In the genomic region with DNA sequence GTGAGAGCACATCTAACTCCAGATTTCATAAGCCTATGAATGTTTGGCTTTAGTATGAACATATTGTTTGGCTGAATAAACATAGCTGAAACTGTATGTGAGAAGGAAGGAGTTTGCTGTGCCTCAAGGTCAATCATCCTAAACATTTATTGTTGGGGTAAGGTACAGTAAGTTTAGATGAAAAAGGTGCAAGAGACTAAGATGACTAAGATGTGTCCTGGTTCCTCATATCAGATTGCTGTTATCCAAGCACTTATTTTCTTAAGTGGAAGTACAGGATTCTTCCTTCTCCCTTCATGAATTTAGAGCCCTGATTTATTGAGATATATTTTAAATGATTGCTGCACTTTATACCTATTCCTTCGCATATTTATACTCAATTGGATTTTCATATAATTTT, we compare ENCODE assay signal across 30 cellular contexts. TPM values are rescaled to one million over a fixed set of nuclear protein-coding genes. Genes with fewer than 3 reads are reported as not detected.
DNase-seq lines count a peak whose midpoint lies in the region; ATAC-seq, FAIRE-seq and TF ChIP-seq lines count a peak whose summit lies in the region.
"Had no signal": no experiment of that assay in that cellular context is flagged by ENCODE, and none has a peak within 500 bp of the region (broad histone marks: within the 10 kb centered on the region; RNA-seq: fewer than 3 reads in every experiment).

No MANE protein-coding gene starts in this region.

- no peak overlapping the region for H3K27ac Mint-ChIP-seq in natural killer cell treated with Interleukin-12 subunit alpha and Interleukin-12 subunit beta and Interleukin-15 and Interleukin-18, amount 100 ng/mL, for 72 hours
- no peak overlapping the region for H3K27ac Mint-ChIP-seq in natural killer cell
- H3K27ac Mint-ChIP-seq: progenitor cell of endocrine pancreas had no signal

- H3K4me1 ChIP-seq in HEK293 (ENCODE audit: control insufficient read depth, insufficient read depth, low read length) (peaks cover 19% of the 10 kb centered on the region), GM12878 (ENCODE audit: control insufficient read depth, insufficient read depth, low read length) (peaks cover 38% of the 10 kb centered on the region), upper lobe of right lung (peaks cover 69% of the 10 kb centered on the region), foreskin keratinocyte (no peaks in the 10 kb centered on the region)
- H3K4me1 ChIP-seq: BLaER1, HAP-1 had no signal

- intact Hi-C loops in natural killer cell (cut with micrococcal nuclease) = no loop called here
- intact Hi-C loops in GM12878 (cut with micrococcal nuclease; ENCODE audit: unreplicated experiment) = no loop called here
- intact Hi-C loops in upper lobe of right lung (cut with DNase I) = no loop called here

- H3K9ac ChIP-seq in GM12878 (ENCODE audit: control insufficient read depth, insufficient read depth, low read length) = peak overlapping the region; percentile 4; the same call in 1 of the 2 replicates
- H3K9ac ChIP-seq: BLaER1 had no signal

- H3K27me3 ChIP-seq in GM12878 (replicated peaks in 1 of 2; ENCODE audit: control insufficient read depth in 2 of 2, insufficient read depth in 2 of 2, low read length in 1 of 2) (no peaks in the 10 kb centered on the region), upper lobe of right lung (no peaks in the 10 kb centered on the region), foreskin keratinocyte (no peaks in the 10 kb centered on the region)
- H3K27me3 ChIP-seq: BLaER1, neutrophil, Peyer's patch, sigmoid colon, suprapubic skin had no signal

- H3K79me2 ChIP-seq in GM12878 (ENCODE audit: control insufficient read depth, insufficient read depth, low read length) = peaks cover 98% of the 10 kb centered on the region

- no peaks in the 10 kb centered on the region for H3K9me3 Mint-ChIP-seq in natural killer cell treated with Interleukin-12 subunit alpha and Interleukin-12 subunit beta and Interleukin-15 and Interleukin-18, amount 100 ng/mL, for 72 hours
- no peaks in the 10 kb centered on the region for H3K9me3 Mint-ChIP-seq in natural killer cell
- H3K9me3 Mint-ChIP-seq: immature natural killer cell; stimulated activated naive B cell treated with anti-CD40 and anti-IgM and Interleukin-4, amounts not matched to agents 10 μg/mL and 1 μg/mL and 100 μg/mL, for 72 hours had no signal

- RAD21 ChIA-PET in GM12878 (lab: Charles Lee; ENCODE audit: unreplicated experiment) = interaction anchor here (1.1 to 7.3 kb wide), 3 partner anchors 9 to 67 kb away, joined by 3 to 80 read pairs (median 6); no protein-coding TSS in a partner anchor

- H3K27ac ChIP-seq in HEK293 (ENCODE audit: extremely low read depth, low read depth, low read length) (no peak overlapping the region), GM12878 (ENCODE audit: control insufficient read depth, insufficient read depth) (peak overlapping the region; percentile 92), upper lobe of right lung (peak overlapping the region; percentile 3), foreskin keratinocyte (no peak overlapping the region)
- H3K27ac ChIP-seq: BLaER1, neutrophil, suprapubic skin, WERI-Rb-1 had no signal

- peaks cover 33 to 48% of the 10 kb centered on the region in 2 donors for H3K4me1 Mint-ChIP-seq in natural killer cell treated with Interleukin-12 subunit alpha and Interleukin-12 subunit beta and Interleukin-15 and Interleukin-18, amount 100 ng/mL, for 72 hours (ENCODE audit: low read depth in 2 of 2)
- H3K4me1 Mint-ChIP-seq in natural killer cell = peaks cover 18 to 34% of the 10 kb centered on the region in 2 donors

- no peak for TF ChIP-seq CTCF in natural killer cell (IDR thresholded peaks at IDR 0.05)
- no peak for TF ChIP-seq CTCF in HEK293 (tag by site-specific recombination; IDR thresholded peaks at IDR 0.05)
- no peak for TF ChIP-seq CTCF in GM12878 (IDR thresholded peaks at IDR 0.05 in 2 of 3, conservative IDR thresholded peaks at IDR 0.05 in 1 of 3; ENCODE audit: control insufficient read depth in 2 of 3, extremely low read depth in 1 of 3, insufficient read depth in 1 of 3, low read depth in 3 of 3, low read length in 3 of 3)
- TF ChIP-seq CTCF in upper lobe of right lung (IDR thresholded peaks at IDR 0.05) = no peak
- no peak for TF ChIP-seq CTCF in foreskin keratinocyte (conservative IDR thresholded peaks at IDR 0.05)

- in situ Hi-C loops in GM12878 (cut with MboI) = no loop called here

- H3K36me3 ChIP-seq in HEK293 (ENCODE audit: control insufficient read depth in 2 of 2, insufficient read depth in 1 of 2, low read length in 2 of 2) (no peaks in the 10 kb centered on the region; a peak in 1 of 3 replicates), GM12878 (ENCODE audit: control insufficient read depth in 2 of 2, insufficient read depth in 2 of 2, low read length in 1 of 2) (no peaks in the 10 kb centered on the region), upper lobe of right lung (no peaks in the 10 kb centered on the region)
- H3K36me3 ChIP-seq: BLaER1, HAP-1, neutrophil, Peyer's patch, sigmoid colon, suprapubic skin, WERI-Rb-1 had no signal

- CTCF ChIA-PET in HEK293 (lab: Yijun Ruan, JAX) = no interaction called here
- CTCF ChIA-PET in GM12878 (lab: Yijun Ruan, JAX) = interaction anchor here (0.6 to 3.0 kb wide), 6 partner anchors 10 to 283 kb away, joined by 3 to 26 read pairs (median 5); no protein-coding TSS in a partner anchor

- H2AFZ ChIP-seq in GM12878 (ENCODE audit: control insufficient read depth, low read depth, low read length) = no peak overlapping the region; the same call in 1 of the 2 replicates

- H3K4me2 ChIP-seq in GM12878 (ENCODE audit: control insufficient read depth, insufficient read depth) = peak overlapping the region; percentile 92
- H3K4me2 ChIP-seq: BLaER1 had no signal

- no peak for ATAC-seq in natural killer cell treated with Interleukin-12 subunit alpha and Interleukin-12 subunit beta and Interleukin-15 and Interleukin-18, amount 100 ng/mL, for 72 hours
- ATAC-seq in natural killer cell (no peak), GM12878 (peak; percentile 9; the same call in 2 of the 3 replicates), upper lobe of right lung (no peak), foreskin keratinocyte (no peak)
- ATAC-seq: left lobe of liver; stimulated activated naive B cell treated with anti-CD40 and anti-IgM and Interleukin-4, amounts not matched to agents 10 μg/mL and 1 μg/mL and 100 μg/mL, for 72 hours had no signal

- no peak for TF ChIP-seq RAD21 in GM12878 (IDR thresholded peaks at IDR 0.05; ENCODE audit: insufficient read depth, low read depth, low read length)

- no peak for DNase-seq in natural killer cell treated with Interleukin-12 subunit alpha and Interleukin-12 subunit beta and Interleukin-15 and Interleukin-18, amount 100 ng/mL, for 72 hours (ENCODE audit: low spot score)
- no peak for DNase-seq in natural killer cell
- no peak for DNase-seq in GM12878 (ENCODE audit: low read depth, low spot score)
- DNase-seq in upper lobe of right lung = no peak
- DNase-seq in medulla oblongata (ENCODE audit: extremely low spot score) = no peak
- no peak for DNase-seq in NCI-H510A (lab: John Stamatoyannopoulos, UW)
- DNase-seq in foreskin keratinocyte = no peak
- DNase-seq: activated effector memory CD4-positive, alpha-beta T cell treated with Interleukin-2 at 50 U/mL for 16 hours; dermis blood vessel endothelial cell; hypothalamus; immature natural killer cell; KBM-7; mesendoderm; NCI-H2171 treated with DMSO at 0.1 percent for 48 hours; NCI-H524 treated with DMSO at 0.1 percent for 48 hours; Peyer's patch; SIG-M5; sigmoid colon; stimulated activated CD4-positive, alpha-beta T cell treated with anti-CD3 and anti-CD28 coated beads, Interleukin-4, amount 100 ng/mL, for 4 hours; stimulated activated naive B cell treated with anti-CD40 and anti-IgM and Interleukin-4, amounts not matched to agents 10 μg/mL and 1 μg/mL and 100 μg/mL, for 72 hours; T1000; WERI-Rb-1 had no signal

- no peaks in the 10 kb centered on the region for H3K36me3 Mint-ChIP-seq in natural killer cell treated with Interleukin-12 subunit alpha and Interleukin-12 subunit beta and Interleukin-15 and Interleukin-18, amount 100 ng/mL, for 72 hours
- H3K36me3 Mint-ChIP-seq in natural killer cell = no peaks in the 10 kb centered on the region
- H3K36me3 Mint-ChIP-seq: immature natural killer cell had no signal

- SMC1A ChIA-PET in GM12878 (lab: Charles Lee; ENCODE audit: uncharacterized antibody, unreplicated experiment) = interaction anchor here (0.8 to 15.8 kb wide), 10 partner anchors 9 to 303 kb away, joined by 3 to 154 read pairs (median 8); a partner anchor contains a TSS

- H3K9me3 ChIP-seq in HEK293 (ENCODE audit: control insufficient read depth, insufficient read depth, low read depth, low read length) (no peaks in the 10 kb centered on the region), GM12878 (replicated peaks; ENCODE audit: control insufficient read depth, insufficient read depth, low read length) (no peaks in the 10 kb centered on the region; the same call in 1 of the 3 replicates), upper lobe of right lung (no peaks in the 10 kb centered on the region)
- H3K9me3 ChIP-seq: BLaER1, HAP-1, neutrophil, Peyer's patch, sigmoid colon, suprapubic skin had no signal

- 0 out of 4 replicates have a peak, but pooled peaks of 1 of the 2 experiments have one; percentile 31 for TF ChIP-seq EP300 in GM12878 (IDR thresholded peaks at IDR 0.05; ENCODE audit: borderline replicate concordance in 1 of 2, control insufficient read depth in 1 of 2, low read depth in 2 of 2, low read length in 2 of 2)

- 0% methylated on average over 1 of the region's 1 CpG for WGBS in GM12878 (ENCODE audit: insufficient coverage, insufficient replicate concordance, low lambda C conversion rate, missing lambda C conversion rate)

- H4K20me1 ChIP-seq in GM12878 (ENCODE audit: control insufficient read depth, insufficient read depth) = no peaks in the 10 kb centered on the region
- H4K20me1 ChIP-seq: BLaER1 had no signal

- H3K27me3 Mint-ChIP-seq in natural killer cell treated with Interleukin-12 subunit alpha and Interleukin-12 subunit beta and Interleukin-15 and Interleukin-18, amount 100 ng/mL, for 72 hours = no peaks in the 10 kb centered on the region
- H3K27me3 Mint-ChIP-seq in natural killer cell (ENCODE audit: low read depth in 2 of 2) = no peaks in the 10 kb centered on the region
- H3K27me3 Mint-ChIP-seq: progenitor cell of endocrine pancreas; stimulated activated naive B cell treated with anti-CD40 and anti-IgM and Interleukin-4, amounts not matched to agents 10 μg/mL and 1 μg/mL and 100 μg/mL, for 72 hours had no signal

- H3K4me3 ChIP-seq in HEK293 (ENCODE audit: low read depth, low read length) = no peak overlapping the region
- H3K4me3 ChIP-seq in GM12878 = peak overlapping the region; percentile 34; the same call in 1 of the 2 replicates
- H3K4me3 ChIP-seq in upper lobe of right lung = no peak overlapping the region
- H3K4me3 ChIP-seq: BLaER1, HAP-1, Peyer's patch, sigmoid colon, suprapubic skin had no signal

- H3K4me3 Mint-ChIP-seq in natural killer cell treated with Interleukin-12 subunit alpha and Interleukin-12 subunit beta and Interleukin-15 and Interleukin-18, amount 100 ng/mL, for 72 hours = peak overlapping the region; percentile 8
- no peak overlapping the region for H3K4me3 Mint-ChIP-seq in natural killer cell

- POLR2A ChIA-PET in HEK293 (lab: Yijun Ruan, JAX) (no interaction called here), GM12878 (lab: Charles Lee) (interaction anchor here (0.8 to 3.2 kb wide), 4 partner anchors 10 to 17 kb away, joined by 3 to 19 read pairs (median 6); a partner anchor contains a TSS)

- no TSS peak for BruUV-seq in GM12878 (replicated peaks; lab: Mats Ljungman, UMichigan)

- no peak for FAIRE-seq in GM12878 (lab: Jason Lieb, UNC)
- FAIRE-seq: D721Med had no signal

- TF ChIP-seq POLR2A in GM12878 (IDR thresholded peaks at IDR 0.05; ENCODE audit: low read depth, low read length) = no peak

RNA-seq across cellular contexts. Expression of a gene that starts 12.2 kb away (rescaled TPM):
- 100 to 1,000 TPM in 1 of 2 donors, 10 to 100 TPM in 1; 67.0 to 109 TPM for total RNA-seq in natural killer cell treated with Interleukin-12 subunit alpha and Interleukin-12 subunit beta and Interleukin-15 and Interleukin-18, amount 100 ng/mL, for 72 hours
- total RNA-seq in natural killer cell (10 to 100 TPM; 19.1 to 24.0 (median 21.8) TPM), GM12878 (2014; rRNA removed) (49.3 and 57.8 TPM in 2 replicates), GM12878 (2014; rRNA removed; fragmentation: Illumina TruSeq; extraction: Trizol) (54.7 and 58.4 TPM in 2 replicates), GM12878 (2021) (39.0 and 50.5 TPM in 2 replicates), upper lobe of right lung (39.0 TPM), foreskin keratinocyte (14.1 and 15.1 TPM in 2 replicates)
- 50.7 and 52.3 TPM in 2 replicates for total RNA-seq in GM12878 (2013; cell fraction: nucleolus; rRNA removed)
- 17.2 TPM for polyA plus RNA-seq in GM12878 (2011; ENCODE audit: low read depth)
- polyA plus RNA-seq in GM12878 (2011; rRNA removed) (50.9 and 68.6 TPM in 2 replicates), GM12878 (2014; fragmentation: Illumina TruSeq; extraction: Trizol) (42.6 and 53.0 TPM in 2 replicates), GM12878 (2014; fragmentation: Nextera tagmentation; extraction: Ambion mirVana) (10 to 100 TPM; 11.5 to 16.1 TPM), GM12878 (2014; rRNA removed) (37.5 and 38.7 TPM in 2 replicates), GM12878 (2016; fragmentation: Nextera tagmentation; extraction: Ambion mirVana) (10 to 100 TPM in 1 of 2 experiments, 1 to 10 TPM in 1; 7.3 to 35.3 TPM), foreskin keratinocyte (5.0 and 5.2 TPM in 2 replicates)
- 25.8 and 32.4 TPM in 2 replicates for polyA plus RNA-seq in GM12878 (2011; cell fraction: cytosol; rRNA removed)
- polyA plus RNA-seq in GM12878 (2011; cell fraction: nucleus; rRNA removed) = 19.3 TPM in 2 replicates
- polyA plus RNA-seq in GM12878 (2012) = 36.3 and 36.8 TPM in 2 replicates
- polyA minus RNA-seq in GM12878 (2011; rRNA and poly(A)+ RNA removed) = 45.8 and 82.7 TPM in 2 replicates
- polyA minus RNA-seq in GM12878 (2011; cell fraction: cytosol; rRNA and poly(A)+ RNA removed) = 27.0 and 34.0 TPM in 2 replicates
- 20.1 and 42.3 TPM in 2 replicates for polyA minus RNA-seq in GM12878 (2011; cell fraction: nucleus; rRNA and poly(A)+ RNA removed)

Comparison
In these comparisons a context has a peak if more than half of its experiments do, and no peak if none do; other contexts are left out.
1. H3K27ac ChIP-seq: peak in GM12878 (single experiment) and upper lobe of right lung (single experiment); none in HEK293 (single experiment) and foreskin keratinocyte (single experiment).